ENCODE assay signal across 8 cellular contexts in genomic region chr3:179929091-179929529, GRCh38.
DNase-seq lines count a peak whose midpoint lies in the region; ATAC-seq and TF ChIP-seq lines count a peak whose summit lies in the region.

No MANE protein-coding gene starts in this region.

- TF ChIP-seq CTCF in heart right ventricle (IDR thresholded peaks at IDR 0.05) = peak; percentile 30 to 81 (median 67)
- TF ChIP-seq CTCF in endothelial cell (IDR thresholded peaks at IDR 0.05; ENCODE audit: unreplicated experiment) = peak; percentile 83

- no peak overlapping the region for H3K4me3 ChIP-seq in heart right ventricle

- H3K27me3 ChIP-seq in heart right ventricle = peaks cover 0 to 22% (median 0%) of the 10 kb centered on the region in 7 donors

- ATAC-seq in heart right ventricle (no peak), left cardiac atrium (no peak), HG02981 (IDR thresholded peaks at IDR 0.05; ENCODE audit: unreplicated experiment) (peak; percentile 72)
- ATAC-seq in naive thymus-derived CD8-positive, alpha-beta T cell = no peak

- no peak overlapping the region for H3K27ac Mint-ChIP-seq in endothelial cell (ENCODE audit: unreplicated experiment)
- peak overlapping the region in 1 of 10 donors; percentile 5 for H3K27ac Mint-ChIP-seq in naive thymus-derived CD8-positive, alpha-beta T cell

- peaks cover 9% of the 10 kb centered on the region for H3K4me1 Mint-ChIP-seq in endothelial cell (ENCODE audit: unreplicated experiment)
- H3K4me1 Mint-ChIP-seq in naive thymus-derived CD8-positive, alpha-beta T cell = peaks cover 0 to 5% (median under 1%) of the 10 kb centered on the region in 4 donors

- H3K4me3 Mint-ChIP-seq in endothelial cell (ENCODE audit: unreplicated experiment) = no peak overlapping the region
- no peak overlapping the region for H3K4me3 Mint-ChIP-seq in naive thymus-derived CD8-positive, alpha-beta T cell

- H3K27ac ChIP-seq in heart right ventricle = no peak overlapping the region

- H3K9me3 Mint-ChIP-seq in endothelial cell (ENCODE audit: unreplicated experiment) = no peaks in the 10 kb centered on the region
- H3K9me3 Mint-ChIP-seq in naive thymus-derived CD8-positive, alpha-beta T cell = no peaks in the 10 kb centered on the region

- WGBS in heart right ventricle, 2 donors = 12 to 24% methylated on average over 1 of the region's 1 CpG

- no peaks in the 10 kb centered on the region for H3K9me3 ChIP-seq in heart right ventricle

- intact Hi-C loops in heart right ventricle (cut with DNase I) = loop anchor here in 2 of 10 donors (10.0 kb wide), 2 partner anchors 114 to 666 kb away; no protein-coding TSS in a partner anchor
- intact Hi-C loops in left cardiac atrium (cut with DNase I) = loop anchor here in 1 of 2 donors (5.0 kb wide), 1 partner anchor 668 kb away; no protein-coding TSS in a partner anchor

- peaks cover 1% of the 10 kb centered on the region for H3K27me3 Mint-ChIP-seq in endothelial cell (ENCODE audit: unreplicated experiment)
- peaks cover 0 to 12% (median 8%) of the 10 kb centered on the region in 5 donors for H3K27me3 Mint-ChIP-seq in naive thymus-derived CD8-positive, alpha-beta T cell

- H3K36me3 ChIP-seq in heart right ventricle = no peaks in the 10 kb centered on the region

- DNase-seq in heart right ventricle (peak in 1 of 2 donors; percentile 24), left cardiac atrium (no peak), NCI-H2227 treated with DMSO at 0.1 percent for 48 hours (lab: John Stamatoyannopoulos, UW) (peak; percentile 57), endothelial cell (ENCODE audit: low spot score) (peak; percentile 68), ureter (ENCODE audit: low spot score) (peak; percentile 51)
- peak; percentile 57 for DNase-seq in activated CD4-positive, alpha-beta T cell treated with anti-CD3 and anti-CD28 coated beads for 48 hours
- peak in 7 of 10 donors; percentile 9 to 23 (median 17) for DNase-seq in naive thymus-derived CD8-positive, alpha-beta T cell

- H3K36me3 Mint-ChIP-seq in endothelial cell (ENCODE audit: low read depth, unreplicated experiment) = no peaks in the 10 kb centered on the region
- no peaks in the 10 kb centered on the region for H3K36me3 Mint-ChIP-seq in naive thymus-derived CD8-positive, alpha-beta T cell

- POLR2A ChIA-PET in naive thymus-derived CD8-positive, alpha-beta T cell (lab: Charles Lee) = no interaction called here

- H3K4me1 ChIP-seq in heart right ventricle = no peaks in the 10 kb centered on the region
